Comparison of ENCODE assay signal across 8 cellular contexts in genomic region chr3:38454884-38455638, GRCh38. TPM values are rescaled to one million over a fixed set of nuclear protein-coding genes. Genes with fewer than 3 reads are reported as not detected.
A peak's percentile ranks its signal among the peaks of the same experiment; 100 is the strongest.
DNase-seq lines count a peak whose midpoint lies in the region; ATAC-seq and TF ChIP-seq lines count a peak whose summit lies in the region.

No MANE protein-coding gene starts in this region.

- POLR2A ChIA-PET in CD4-positive, alpha-beta memory T cell (lab: Charles Lee; ENCODE audit: partially characterized antibody), result interaction anchor here (0.8 to 2.8 kb wide), 11 partner anchors 9 to 318 kb away, joined by 3 to 13 read pairs (median 4); partner anchors contain the start of genes ACAA1, EXOG, OXSR1 and XYLB

- H3K4me3 Mint-ChIP-seq in CD4-positive, alpha-beta memory T cell, result peak overlapping the region; percentile 96 to 100 (median 97)

- H3K27me3 Mint-ChIP-seq in CD4-positive, alpha-beta memory T cell, result no peaks in the 10 kb centered on the region

- H3K36me3 ChIP-seq in CD4-positive, alpha-beta memory T cell (ENCODE audit: insufficient read depth, low read length), result no peaks in the 10 kb centered on the region

- no peaks in the 10 kb centered on the region for H3K9me3 ChIP-seq in CD4-positive, alpha-beta memory T cell (ENCODE audit: control insufficient read depth in 1 of 2, low read length in 2 of 2)

- intact Hi-C loops in CD4-positive, alpha-beta memory T cell (cut with micrococcal nuclease), result loop anchor here (10.0 kb wide), 1 partner anchor 320 kb away; the partner anchor contains the start of genes ACAA1 and MYD88

- TF ChIP-seq CTCF in coronary artery (IDR thresholded peaks at IDR 0.05), result no peak

- peaks cover 17% of the 10 kb centered on the region for H3K4me1 ChIP-seq in CD4-positive, alpha-beta memory T cell (ENCODE audit: insufficient read depth, low read length)

- no peaks in the 10 kb centered on the region for H3K27me3 ChIP-seq in CD4-positive, alpha-beta memory T cell (ENCODE audit: insufficient read depth, low read length)

- peak overlapping the region; percentile 72 to 78 for H3K4me3 ChIP-seq in CD4-positive, alpha-beta memory T cell (ENCODE audit: low read length in 2 of 2)
- peak overlapping the region; percentile 77 for H3K4me3 ChIP-seq in coronary artery

- peaks cover 12 to 44% (median 23%) of the 10 kb centered on the region in 4 donors for H3K4me1 Mint-ChIP-seq in CD4-positive, alpha-beta memory T cell

- H3K27ac ChIP-seq in CD4-positive, alpha-beta memory T cell (ENCODE audit: low read depth, low read length), result peak overlapping the region; percentile 2
- peak overlapping the region; percentile 64 to 90 for H3K27ac ChIP-seq in coronary artery

- CTCF ChIA-PET in CD4-positive, alpha-beta memory T cell (lab: Charles Lee; ENCODE audit: partially characterized antibody), result interaction anchor here (1.0 to 2.4 kb wide), 7 partner anchors 12 to 111 kb away, joined by 3 to 21 read pairs (median 5); partner anchors contain the start of gene XYLB

- H3K36me3 Mint-ChIP-seq in CD4-positive, alpha-beta memory T cell, result peaks cover 0 to 7% of the 10 kb centered on the region in 2 donors

- DNase-seq in CD4-positive, alpha-beta memory T cell, result peak in 4 of 5 donors; percentile 24 to 53 (median 37)
- DNase-seq in NCI-H128 (lab: John Stamatoyannopoulos, UW; ENCODE audit: unreplicated experiment), result peak; percentile 73
- peak; percentile 52 for DNase-seq in UCSD-AML1 (lab: John Stamatoyannopoulos, UW; ENCODE audit: unreplicated experiment)
- peak; percentile 82 for DNase-seq in coronary artery (ENCODE audit: low spot score)
- DNase-seq in left lobe of liver (ENCODE audit: low spot score), result peak; percentile 90
- peak; percentile 24 to 28 for DNase-seq in stimulated activated CD4-positive, alpha-beta T cell treated with anti-CD3 and anti-CD28 coated beads, Interleukin-2, amount 100 ng/mL, for 48 hours
- DNase-seq in GOT3 (lab: John Stamatoyannopoulos, UW), result no peak

- H3K9me3 Mint-ChIP-seq in CD4-positive, alpha-beta memory T cell, result peaks cover 0 to 5% (median 0%) of the 10 kb centered on the region in 8 donors

- peak; percentile 15 for ATAC-seq in GM21526 (IDR thresholded peaks at IDR 0.05; ENCODE audit: low FRiP score, unreplicated experiment)
- peak; percentile 71 for ATAC-seq in left lobe of liver

- H3K27ac Mint-ChIP-seq in CD4-positive, alpha-beta memory T cell, result peak overlapping the region in 5 of 7 donors; percentile 75 to 95 (median 91)

RNA-seq across cellular contexts. Expression of gene ACVR2B, which starts 1.4 kb away (rescaled TPM):
- total RNA-seq in CD4-positive, alpha-beta memory T cell, result 10 to 100 TPM; 12.3 to 13.2 TPM
- 1 to 10 TPM in 1 of 2 donors, under 1 TPM in 1; 0.44 to 2.0 TPM for polyA plus RNA-seq in CD4-positive, alpha-beta memory T cell
- 6.7 TPM for total RNA-seq in left lobe of liver

RNA-seq across cellular contexts. Expression of gene EXOG, which starts 41.1 kb away (rescaled TPM):
- total RNA-seq in CD4-positive, alpha-beta memory T cell, result 10 to 100 TPM; 29.3 to 33.3 TPM
- polyA plus RNA-seq in CD4-positive, alpha-beta memory T cell, result 10 to 100 TPM in 1 of 2 donors, 1 to 10 TPM in 1; 2.6 to 13.6 TPM
- 3.7 TPM for total RNA-seq in left lobe of liver
